In the genomic region with DNA sequence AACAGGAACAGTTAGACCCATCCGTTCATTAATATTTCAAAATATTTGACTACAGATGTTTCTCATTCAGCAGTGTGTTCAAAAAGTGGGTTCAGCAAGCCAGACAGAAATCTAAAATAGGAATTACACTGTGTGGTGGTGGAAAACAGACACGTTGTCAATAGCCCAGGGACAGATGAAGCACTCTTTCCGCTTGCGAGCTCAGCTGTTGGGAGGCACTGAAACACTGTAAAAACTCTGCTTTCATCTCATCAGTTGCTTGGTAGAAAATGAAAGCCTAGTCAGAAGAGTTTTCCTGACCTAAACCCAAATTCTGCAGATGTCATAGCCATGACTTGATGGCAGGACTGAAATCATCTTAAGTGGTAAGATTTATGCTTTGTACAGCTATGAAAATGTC, we compare ENCODE assay signal across 20 cellular contexts. TPM values are rescaled to one million over a fixed set of nuclear protein-coding genes. Genes with fewer than 3 reads are reported as not detected.
DNase-seq lines count a peak whose midpoint lies in the region; ATAC-seq, FAIRE-seq and TF ChIP-seq lines count a peak whose summit lies in the region.
"Had no signal": no experiment of that assay in that cellular context is flagged by ENCODE, and none has a peak within 500 bp of the region (broad histone marks: within the 10 kb centered on the region; RNA-seq: fewer than 3 reads in every experiment).

No MANE protein-coding gene starts in this region.

- H3K79me2 ChIP-seq in K562 (ENCODE audit: control insufficient read depth, insufficient read depth, low read length): no peaks in the 10 kb centered on the region
- H3K79me2 ChIP-seq in trophoblast cell (ENCODE audit: control insufficient read depth, insufficient read depth, low read length, poor library complexity): no peaks in the 10 kb centered on the region

- H3K9me3 ChIP-seq in K562 (replicated peaks; ENCODE audit: control insufficient read depth, insufficient read depth, low read depth, low read length) (no peaks in the 10 kb centered on the region), trophoblast cell (ENCODE audit: insufficient read depth, low read depth, low read length) (peaks cover under 1% of the 10 kb centered on the region)
- H3K9me3 ChIP-seq: ovary had no signal

- no peak overlapping the region for H2BK12ac ChIP-seq in trophoblast cell (ENCODE audit: low read length)

- no peaks in the 10 kb centered on the region for H3K27me3 Mint-ChIP-seq in activated CD4-positive, alpha-beta T cell treated with anti-CD3 and anti-CD28 coated beads for 36 hours
- H3K27me3 Mint-ChIP-seq: CD4-positive, CD25-positive, alpha-beta regulatory T cell had no signal

- H3K27ac Mint-ChIP-seq in activated CD4-positive, alpha-beta T cell treated with anti-CD3 and anti-CD28 coated beads for 36 hours: peak overlapping the region; percentile 42
- H3K27ac Mint-ChIP-seq: CD4-positive, CD25-positive, alpha-beta regulatory T cell had no signal

- no peak overlapping the region for H3K23ac ChIP-seq in trophoblast cell (ENCODE audit: low read length)

- in situ Hi-C loops in K562 (cut with MboI): no loop called here

- FAIRE-seq in K562 (lab: Jason Lieb, UNC): peak; percentile 11
- FAIRE-seq: A204.1 had no signal

- peaks cover 15% of the 10 kb centered on the region for H3K36me3 Mint-ChIP-seq in activated CD4-positive, alpha-beta T cell treated with anti-CD3 and anti-CD28 coated beads for 36 hours (ENCODE audit: low read depth)

- peaks cover 8% of the 10 kb centered on the region for H3K4me1 Mint-ChIP-seq in activated CD4-positive, alpha-beta T cell treated with anti-CD3 and anti-CD28 coated beads for 36 hours
- H3K4me1 Mint-ChIP-seq: CD4-positive, CD25-positive, alpha-beta regulatory T cell had no signal

- no peak overlapping the region for H4K12ac ChIP-seq in trophoblast cell (ENCODE audit: low read depth, low read length)

- no peak overlapping the region for H2BK5ac ChIP-seq in trophoblast cell (ENCODE audit: low read depth, low read length, poor library complexity)

- peak; percentile 55 for DNase-seq in activated CD4-positive, alpha-beta T cell treated with anti-CD3 and anti-CD28 coated beads for 36 hours
- no peak for DNase-seq in activated CD4-positive, alpha-beta T cell treated with anti-CD3 and anti-CD28 coated beads for 4 hours
- peak; percentile 14 for DNase-seq in GM10266 (ENCODE audit: extremely low spot score)
- no peak for DNase-seq in K562 (ENCODE audit: extremely low read depth in 1 of 4, low spot score in 3 of 4)
- peak in 1 of 2 donors; percentile 47 for DNase-seq in trophoblast cell
- DNase-seq in KG1 (lab: John Stamatoyannopoulos, UW): no peak
- DNase-seq in left cardiac atrium: no peak
- no peak for DNase-seq in T-helper 1 cell
- DNase-seq: activated T-cell treated with anti-CD3 and anti-CD28 coated beads for 4 hours; caudate nucleus; CD4-positive, CD25-positive, alpha-beta regulatory T cell; DMS153; effector CD4-positive, alpha-beta T cell; head of caudate nucleus; NCI-H146; NCI-H774; ovary; stimulated activated CD4-positive, alpha-beta T cell treated with anti-CD3 and anti-CD28 coated beads, Interleukin-4, amount 100 ng/mL, for 1 hour; substantia nigra had no signal

- H3K79me1 ChIP-seq in trophoblast cell (ENCODE audit: low read length): no peaks in the 10 kb centered on the region

- no peak for TF ChIP-seq CTCF in GM10266 (IDR thresholded peaks at IDR 0.05; ENCODE audit: control insufficient read depth, insufficient read depth, low read depth, missing control alignments)
- no peak for TF ChIP-seq CTCF in K562 (IDR thresholded peaks at IDR 0.05 in 2 of 3, conservative IDR thresholded peaks at IDR 0.05 in 1 of 3; ENCODE audit: insufficient read depth in 2 of 3, low read depth in 1 of 3, low read length in 3 of 3)

- no peak overlapping the region for H4K8ac ChIP-seq in trophoblast cell (ENCODE audit: low read depth, low read length)

- H3K4me2 ChIP-seq in K562 (ENCODE audit: insufficient read depth, low read length): peak overlapping the region; percentile 47
- no peak overlapping the region for H3K4me2 ChIP-seq in trophoblast cell (ENCODE audit: low read length)

- H3K27ac ChIP-seq in K562 (ENCODE audit: extremely low read depth, low read depth, low read length) (peak overlapping the region; percentile 58; the same call in 2 of the 3 replicates), trophoblast cell (ENCODE audit: low read depth, low read length) (peak overlapping the region; percentile 3)
- H3K27ac ChIP-seq: ovary had no signal

- H3K9me3 Mint-ChIP-seq in activated CD4-positive, alpha-beta T cell treated with anti-CD3 and anti-CD28 coated beads for 36 hours (ENCODE audit: low read depth): no peaks in the 10 kb centered on the region
- H3K9me3 Mint-ChIP-seq: CD4-positive, CD25-positive, alpha-beta regulatory T cell had no signal

- no peaks in the 10 kb centered on the region for H3K27me3 ChIP-seq in K562 (ENCODE audit: control insufficient read depth in 2 of 2, insufficient read depth in 2 of 2, low read length in 2 of 2)
- H3K27me3 ChIP-seq in trophoblast cell (ENCODE audit: insufficient read depth, low read length): no peaks in the 10 kb centered on the region
- H3K27me3 ChIP-seq: ovary had no signal

- TF ChIP-seq RAD21 in K562 (CRISPR knock-in tag; conservative IDR thresholded peaks at IDR 0.05 in 1 of 2, IDR thresholded peaks at IDR 0.05 in 1 of 2): no peak

- H3K4me1 ChIP-seq in K562 (replicated peaks in 1 of 2; ENCODE audit: control insufficient read depth in 2 of 2, insufficient read depth in 2 of 2, low read length in 2 of 2) (peaks cover 13 to 37% of the 10 kb centered on the region in 2 experiments), trophoblast cell (ENCODE audit: control insufficient read depth in 1 of 2, insufficient read depth in 2 of 2, low read length in 2 of 2) (peaks cover 0 to 5% of the 10 kb centered on the region in 2 experiments)

- H3K9ac ChIP-seq in K562 (ENCODE audit: insufficient read depth in 1 of 2, low read depth in 2 of 2, low read length in 2 of 2) (peak overlapping the region in 1 of 2 experiments; percentile 21; a peak in 2 of 4 replicates), trophoblast cell (ENCODE audit: low read length) (no peak overlapping the region)

- H4K20me1 ChIP-seq in K562 (replicated peaks; ENCODE audit: control insufficient read depth, insufficient read depth, low read length): no peaks in the 10 kb centered on the region

- no peaks in the 10 kb centered on the region for H3K9me1 ChIP-seq in K562 (ENCODE audit: control insufficient read depth, insufficient read depth, low read length)

- H3K14ac ChIP-seq in trophoblast cell (ENCODE audit: low read length): no peak overlapping the region

- 56% methylated on average over 4 of the region's 4 CpGs for WGBS in K562 (ENCODE audit: insufficient coverage, low coverage, missing lambda C conversion rate)
- WGBS in trophoblast cell (ENCODE audit: extremely low coverage, insufficient coverage, insufficient read length): no CpG with 5 or more reads among the region's 4 CpGs

- H3K18ac ChIP-seq in trophoblast cell (ENCODE audit: low read length): no peak overlapping the region

- POLR2A ChIA-PET in activated CD4-positive, alpha-beta T cell treated with anti-CD3 and anti-CD28 coated beads for 36 hours (lab: Charles Lee): no interaction called here
- POLR2A ChIA-PET in K562 (lab: Yijun Ruan, JAX): no interaction called here

- no peak overlapping the region for H2AK5ac ChIP-seq in trophoblast cell (ENCODE audit: low read length)

- CTCF ChIA-PET in activated CD4-positive, alpha-beta T cell treated with anti-CD3 and anti-CD28 coated beads for 36 hours (lab: Charles Lee): no interaction called here
- CTCF ChIA-PET in K562 (lab: Yijun Ruan, JAX; ENCODE audit: low intra/inter-chr PET ratio): no interaction called here

- H3K4me3 Mint-ChIP-seq in activated CD4-positive, alpha-beta T cell treated with anti-CD3 and anti-CD28 coated beads for 36 hours: no peak overlapping the region
- H3K4me3 Mint-ChIP-seq: CD4-positive, CD25-positive, alpha-beta regulatory T cell had no signal

- H3K36me3 ChIP-seq in K562 (ENCODE audit: control insufficient read depth, insufficient read depth, low read length) (peaks cover 2% of the 10 kb centered on the region; the same call in 1 of the 3 replicates), trophoblast cell (ENCODE audit: control insufficient read depth in 1 of 2, insufficient read depth in 2 of 2, low read length in 2 of 2) (peaks cover 3 to 7% of the 10 kb centered on the region in 2 experiments)
- H3K36me3 ChIP-seq: ovary had no signal

- peak; percentile 75 for ATAC-seq in activated CD4-positive, alpha-beta T cell treated with anti-CD3 and anti-CD28 coated beads for 36 hours
- ATAC-seq in K562: peak; percentile 47
- ATAC-seq in left cardiac atrium: no peak

- no peak for TF ChIP-seq EP300 in K562 (IDR thresholded peaks at IDR 0.05; ENCODE audit: low read length)

- intact Hi-C loops in activated CD4-positive, alpha-beta T cell treated with anti-CD3 and anti-CD28 coated beads for 36 hours (cut with DNase I, micrococcal nuclease): no loop called here
- intact Hi-C loops in K562 (cut with micrococcal nuclease): no loop called here
- intact Hi-C loops in left cardiac atrium (cut with DNase I): no loop called here

- no peak overlapping the region for H4K91ac ChIP-seq in trophoblast cell (ENCODE audit: low read depth, low read length)

- no TSS peak for BruUV-seq in K562 (replicated peaks; lab: Mats Ljungman, UMichigan)

- no peak overlapping the region for H3K4ac ChIP-seq in trophoblast cell (ENCODE audit: low read depth, low read length)

- H3K4me3 ChIP-seq in K562 (no peak overlapping the region), trophoblast cell (ENCODE audit: low read depth, low read length) (no peak overlapping the region)
- H3K4me3 ChIP-seq: ovary had no signal

- peak overlapping the region; percentile 47 for H2AFZ ChIP-seq in K562 (ENCODE audit: low read depth, low read length)
- H2AFZ ChIP-seq in trophoblast cell (ENCODE audit: insufficient read depth, low read length, poor library complexity): no peak overlapping the region

- H2BK120ac ChIP-seq in trophoblast cell (ENCODE audit: insufficient read depth, low read length, poor library complexity): no peak overlapping the region

- no peak for TF ChIP-seq POLR2A in K562 (conservative IDR thresholded peaks at IDR 0.05)

RNA-seq across cellular contexts. Expression of gene LRP2BP, which starts 38.5 kb away (rescaled TPM):
- total RNA-seq in activated CD4-positive, alpha-beta T cell treated with anti-CD3 and anti-CD28 coated beads for 36 hours: under 1 TPM; 0.60 to 0.80 TPM
- total RNA-seq in K562 (2011; cell fraction: chromatin; rRNA removed; ENCODE audit: low replicate concordance): 2.8 and 10.2 TPM in 2 replicates
- 1.5 and 2.1 TPM in 2 replicates for total RNA-seq in K562 (2011; cell fraction: nucleolus; rRNA removed)
- 5.4 and 7.9 TPM in 2 replicates for total RNA-seq in K562 (2011; cell fraction: nucleoplasm; rRNA removed)
- 0.24 and 0.91 TPM in 2 replicates for total RNA-seq in K562 (2014; rRNA removed)
- total RNA-seq in K562 (2014; rRNA removed; fragmentation: Illumina TruSeq; extraction: Trizol): 0.62 and 1.1 TPM in 2 replicates
- 0.45 and 0.62 TPM in 2 replicates for total RNA-seq in K562 (2015; rRNA removed; fragmentation: Illumina TruSeq; extraction: Trizol)
- total RNA-seq in K562 (2021): 0.40 and 0.42 TPM in 2 replicates
- polyA plus RNA-seq in K562 (2011; rRNA removed): 2.1 TPM in 2 replicates
- 0.22 and 0.47 TPM in 2 replicates for polyA plus RNA-seq in K562 (2011; cell fraction: cytosol; rRNA removed)
- 4.4 and 6.1 TPM in 2 replicates for polyA plus RNA-seq in K562 (2011; cell fraction: nucleus; rRNA removed)
- 0.62 and 1.2 TPM in 2 replicates for polyA plus RNA-seq in K562 (2012)
- polyA plus RNA-seq in K562 (2014; fragmentation: Illumina TruSeq; extraction: Trizol): 0.22 and 0.45 TPM in 2 replicates
- polyA plus RNA-seq in K562 (2014; fragmentation: Nextera tagmentation; extraction: Ambion mirVana): under 1 TPM; 0.51 to 0.59 TPM
- polyA plus RNA-seq in K562 (2014; rRNA removed): 0.49 and 0.78 TPM in 2 replicates
- 1.8 and 2.5 TPM in 2 replicates for polyA minus RNA-seq in K562 (2011; rRNA and poly(A)+ RNA removed)
- 0.46 TPM in 1 of 2 replicates, not detected in the other for polyA minus RNA-seq in K562 (2011; cell fraction: cytosol; rRNA and poly(A)+ RNA removed)
- 1.9 and 3.8 TPM in 2 replicates for polyA minus RNA-seq in K562 (2011; cell fraction: nucleus; rRNA and poly(A)+ RNA removed)
- 0.38 and 0.43 TPM in 2 replicates for polyA plus RNA-seq in trophoblast cell (2013)
- 1 to 10 TPM; 1.7 to 1.9 TPM for total RNA-seq in left cardiac atrium

RNA-seq across cellular contexts. Expression of gene ANKRD37, which starts 39.4 kb away (rescaled TPM):
- total RNA-seq in activated CD4-positive, alpha-beta T cell treated with anti-CD3 and anti-CD28 coated beads for 36 hours: 10 to 100 TPM; 20.3 to 24.1 TPM
- 16.6 and 36.8 TPM in 2 replicates for total RNA-seq in K562 (2011; cell fraction: chromatin; rRNA removed; ENCODE audit: low replicate concordance)
- 19.0 and 25.1 TPM in 2 replicates for total RNA-seq in K562 (2011; cell fraction: nucleolus; rRNA removed)
- 23.8 and 26.5 TPM in 2 replicates for total RNA-seq in K562 (2011; cell fraction: nucleoplasm; rRNA removed)
- total RNA-seq in K562 (2014; rRNA removed) (3.8 and 6.5 TPM in 2 replicates), K562 (2014; rRNA removed; fragmentation: Illumina TruSeq; extraction: Trizol) (2.5 and 3.6 TPM in 2 replicates), K562 (2015; rRNA removed; fragmentation: Illumina TruSeq; extraction: Trizol) (2.1 and 2.3 TPM in 2 replicates), K562 (2021) (6.1 and 8.3 TPM in 2 replicates), left cardiac atrium (10 to 100 TPM; 12.4 TPM)
- polyA plus RNA-seq in K562 (2011; rRNA removed) (53.7 and 57.3 TPM in 2 replicates), K562 (2014; fragmentation: Illumina TruSeq; extraction: Trizol) (1.9 and 3.3 TPM in 2 replicates), K562 (2014; fragmentation: Nextera tagmentation; extraction: Ambion mirVana) (1 to 10 TPM; 1.3 to 3.1 TPM), K562 (2014; rRNA removed) (5.1 and 11.5 TPM in 2 replicates)
- 31.7 and 42.0 TPM in 2 replicates for polyA plus RNA-seq in K562 (2011; cell fraction: cytosol; rRNA removed)
- 43.2 and 57.2 TPM in 2 replicates for polyA plus RNA-seq in K562 (2011; cell fraction: nucleus; rRNA removed)
- polyA plus RNA-seq in K562 (2012): 9.2 and 12.4 TPM in 2 replicates
- polyA minus RNA-seq in K562 (2011; rRNA and poly(A)+ RNA removed): 20.3 and 21.4 TPM in 2 replicates
- polyA minus RNA-seq in K562 (2011; cell fraction: cytosol; rRNA and poly(A)+ RNA removed): 11.2 and 14.8 TPM in 2 replicates
- polyA minus RNA-seq in K562 (2011; cell fraction: nucleus; rRNA and poly(A)+ RNA removed): 21.1 and 29.7 TPM in 2 replicates
- 16.7 and 19.1 TPM in 2 replicates for polyA plus RNA-seq in trophoblast cell (2013)

Comparison
In these comparisons a context has a peak if more than half of its experiments do, and no peak if none do; other contexts are left out.
1. DNase-seq: peak in activated CD4-positive, alpha-beta T cell treated with anti-CD3 and anti-CD28 coated beads for 36 hours (single experiment) and GM10266 (single experiment); none in activated CD4-positive, alpha-beta T cell treated with anti-CD3 and anti-CD28 coated beads for 4 hours (0 of 2), K562 (0 of 4), KG1 (single experiment), left cardiac atrium (single experiment) and T-helper 1 cell (0 of 5).
2. ATAC-seq: peak in activated CD4-positive, alpha-beta T cell treated with anti-CD3 and anti-CD28 coated beads for 36 hours (single experiment) and K562 (single experiment); none in left cardiac atrium (0 of 2).